1 cellular context compared by ENCODE assay signal in the genomic region with DNA sequence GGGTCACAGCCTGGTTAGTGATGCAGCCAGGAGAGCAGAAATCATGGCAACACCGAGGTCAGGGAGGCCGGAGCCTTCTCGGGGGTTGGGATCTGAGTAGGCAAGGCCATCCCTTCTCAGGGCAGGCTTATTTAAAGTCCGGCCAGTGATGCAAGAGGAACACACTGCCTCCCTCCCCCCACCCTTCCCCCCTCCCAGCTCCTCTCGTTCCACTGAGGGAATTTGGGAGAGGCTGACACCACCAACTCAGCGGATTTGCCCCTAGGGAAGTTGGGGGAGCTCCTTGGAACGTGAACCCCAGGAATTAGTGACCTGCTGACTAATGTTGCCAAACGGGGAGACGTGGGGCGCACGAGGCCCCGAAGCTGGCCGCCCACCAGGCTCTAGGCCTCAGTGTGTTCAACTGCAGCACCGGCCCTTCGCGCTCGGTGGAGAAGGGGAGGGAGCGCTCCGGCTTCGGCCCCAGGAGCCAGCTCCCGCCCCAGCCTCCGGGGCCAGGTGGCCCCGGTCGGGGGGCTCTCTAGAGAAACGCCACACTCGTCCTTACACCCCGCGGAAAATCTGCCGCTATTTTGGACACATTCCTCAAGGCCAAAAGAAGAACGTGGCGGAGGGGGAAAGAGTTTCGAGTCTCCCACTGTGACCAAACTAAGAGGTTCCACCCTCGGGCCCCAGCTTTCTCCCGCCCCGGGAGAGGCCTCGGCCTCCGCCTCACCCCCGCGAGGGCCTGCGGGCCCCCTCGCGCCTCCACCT.
TF ChIP-seq lines count a peak whose summit lies in the region.

No MANE protein-coding gene starts in this region.

TF ChIP-seq in H1, 55 proteins besides CTCF, POLR2A, EP300 and RAD21 (continued from another document):
- TF ChIP-seq CEBPB (IDR thresholded peaks at IDR 0.05; ENCODE audit: low read depth, low read length) (peak; percentile 82), BCL11A (IDR thresholded peaks at IDR 0.05; ENCODE audit: low read depth in 2 of 2, low read length in 2 of 2) (no peak), PHF8 (conservative IDR thresholded peaks at IDR 0.05; ENCODE audit: low read depth, low read length) (peak; percentile 45), POLR2AphosphoS5 (IDR thresholded peaks at IDR 0.05; ENCODE audit: low read depth, low read length) (peak; percentile 77; the same call in 1 of the 2 replicates), SP1 (IDR thresholded peaks at IDR 0.05; ENCODE audit: low read depth, low read length) (no peak), CREB1 (IDR thresholded peaks at IDR 0.05) (no peak), ZNF274 (IDR thresholded peaks at IDR 0.05; ENCODE audit: borderline replicate concordance, extremely low read depth, low read length) (no peak), BACH1 (IDR thresholded peaks at IDR 0.05; ENCODE audit: low read length) (no peak), GABPA (IDR thresholded peaks at IDR 0.05; ENCODE audit: borderline replicate concordance, insufficient read depth, low read length) (no peak), TAF1 (IDR thresholded peaks at IDR 0.05; ENCODE audit: low read depth, low read length) (peak; percentile 61; the same call in 1 of the 2 replicates), CBX8 (IDR thresholded peaks at IDR 0.05; ENCODE audit: borderline replicate concordance, low read depth, low read length) (no peak), TBP (IDR thresholded peaks at IDR 0.05; ENCODE audit: low read depth, low read length) (peak; percentile 82), NRF1 (IDR thresholded peaks at IDR 0.05; ENCODE audit: low read depth, low read length) (no peak), SRF (IDR thresholded peaks at IDR 0.05; ENCODE audit: low read depth, low read length) (no peak), YY1 (IDR thresholded peaks at IDR 0.05; ENCODE audit: low read depth, low read length) (no peak)
- TF ChIP-seq, protein P1, sequence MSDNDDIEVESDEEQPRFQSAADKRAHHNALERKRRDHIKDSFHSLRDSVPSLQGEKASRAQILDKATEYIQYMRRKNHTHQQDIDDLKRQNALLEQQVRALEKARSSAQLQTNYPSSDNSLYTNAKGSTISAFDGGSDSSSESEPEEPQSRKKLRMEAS (IDR thresholded peaks at IDR 0.05), result peak; percentile 49; the same call in 1 of the 2 replicates
- TF ChIP-seq, protein P2, sequence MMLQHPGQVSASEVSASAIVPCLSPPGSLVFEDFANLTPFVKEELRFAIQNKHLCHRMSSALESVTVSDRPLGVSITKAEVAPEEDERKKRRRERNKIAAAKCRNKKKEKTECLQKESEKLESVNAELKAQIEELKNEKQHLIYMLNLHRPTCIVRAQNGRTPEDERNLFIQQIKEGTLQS (IDR thresholded peaks at IDR 0.05; ENCODE audit: insufficient read depth, low read depth, low read length), result peak; percentile 29; the same call in 1 of the 2 replicates
